Comparison of ENCODE assay signal across 8 cellular contexts in genomic region chr17:16569358-16569712, GRCh38. TPM values are rescaled to one million over a fixed set of nuclear protein-coding genes. Genes with fewer than 3 reads are reported as not detected.
A peak's percentile ranks its signal among the peaks of the same experiment; 100 is the strongest.
DNase-seq lines count a peak whose midpoint lies in the region; ATAC-seq and TF ChIP-seq lines count a peak whose summit lies in the region.

No MANE protein-coding gene starts in this region.

- peak; percentile 20 for ATAC-seq in HG03457 (IDR thresholded peaks at IDR 0.05; ENCODE audit: unreplicated experiment)
- no peak for ATAC-seq in stimulated activated naive CD8-positive, alpha-beta T cell treated with anti-CD3 and anti-CD28 coated beads, Interleukin-15, amount 100 ng/mL, for 72 hours

- H3K27ac Mint-ChIP-seq in activated T-cell treated with anti-CD3 and anti-CD28 coated beads, Interleukin-2, amount 50 U/mL, for 24 hours = peak overlapping the region; percentile 86
- peak overlapping the region in 1 of 2 donors; percentile 94 for H3K27ac Mint-ChIP-seq in stimulated activated naive CD8-positive, alpha-beta T cell treated with anti-CD3 and anti-CD28 coated beads, Interleukin-15, amount 100 ng/mL, for 72 hours
- H3K27ac Mint-ChIP-seq in Calu3 (ENCODE audit: unreplicated experiment) = no peak overlapping the region

- peaks cover 18% of the 10 kb centered on the region for H3K4me1 Mint-ChIP-seq in activated T-cell treated with anti-CD3 and anti-CD28 coated beads, Interleukin-2, amount 50 U/mL, for 24 hours (ENCODE audit: low read depth)
- H3K4me1 Mint-ChIP-seq in stimulated activated naive CD8-positive, alpha-beta T cell treated with anti-CD3 and anti-CD28 coated beads, Interleukin-15, amount 100 ng/mL, for 72 hours = peaks cover 33% of the 10 kb centered on the region
- no peaks in the 10 kb centered on the region for H3K4me1 Mint-ChIP-seq in Calu3 (ENCODE audit: low read depth, unreplicated experiment)

- DNase-seq in activated T-cell treated with anti-CD3 and anti-CD28 coated beads, Interleukin-2, amount 50 U/mL, for 24 hours = no peak
- no peak for DNase-seq in activated T-cell treated with anti-CD3 and anti-CD28 coated beads, Interleukin-2, amount 50 U/mL, for 1 hour
- no peak for DNase-seq in dorsolateral prefrontal cortex
- no peak for DNase-seq in stimulated activated naive CD8-positive, alpha-beta T cell treated with anti-CD3 and anti-CD28 coated beads, Interleukin-15, amount 100 ng/mL, for 72 hours
- DNase-seq in NCI-H2107 (lab: John Stamatoyannopoulos, UW) = no peak
- no peak for DNase-seq in Calu3
- no peak for DNase-seq in effector CD8-positive, alpha-beta T cell (lab: John Stamatoyannopoulos, UW)

- H3K27me3 Mint-ChIP-seq in activated T-cell treated with anti-CD3 and anti-CD28 coated beads, Interleukin-2, amount 50 U/mL, for 24 hours = no peaks in the 10 kb centered on the region
- no peaks in the 10 kb centered on the region for H3K27me3 Mint-ChIP-seq in stimulated activated naive CD8-positive, alpha-beta T cell treated with anti-CD3 and anti-CD28 coated beads, Interleukin-15, amount 100 ng/mL, for 72 hours
- H3K27me3 Mint-ChIP-seq in Calu3 (ENCODE audit: unreplicated experiment) = peaks cover 8% of the 10 kb centered on the region

- H3K36me3 Mint-ChIP-seq in activated T-cell treated with anti-CD3 and anti-CD28 coated beads, Interleukin-2, amount 50 U/mL, for 24 hours (ENCODE audit: low read depth) = peaks cover 20% of the 10 kb centered on the region
- H3K36me3 Mint-ChIP-seq in Calu3 (ENCODE audit: insufficient read depth, unreplicated experiment) = no peaks in the 10 kb centered on the region

- intact Hi-C loops in dorsolateral prefrontal cortex (cut with DNase I) = loop anchor here (1.0 to 2.0 kb wide), 3 partner anchors 15 to 35 kb away; no protein-coding TSS in a partner anchor
- intact Hi-C loops in Calu3 (cut with micrococcal nuclease; ENCODE audit: unreplicated experiment) = no loop called here

- no peaks in the 10 kb centered on the region for H3K27me3 ChIP-seq in dorsolateral prefrontal cortex

- CTCF ChIA-PET in Calu3 (lab: Charles Lee) = no interaction called here

- peak overlapping the region; percentile 85 for H3K4me3 Mint-ChIP-seq in activated T-cell treated with anti-CD3 and anti-CD28 coated beads, Interleukin-2, amount 50 U/mL, for 24 hours
- peak overlapping the region; percentile 92 to 93 for H3K4me3 Mint-ChIP-seq in stimulated activated naive CD8-positive, alpha-beta T cell treated with anti-CD3 and anti-CD28 coated beads, Interleukin-15, amount 100 ng/mL, for 72 hours
- no peak overlapping the region for H3K4me3 Mint-ChIP-seq in Calu3 (ENCODE audit: low read depth, unreplicated experiment)

- peak overlapping the region in 45 of 59 donors; percentile 43 to 93 (median 85) for H3K27ac ChIP-seq in dorsolateral prefrontal cortex

- TF ChIP-seq CTCF in dorsolateral prefrontal cortex (IDR thresholded peaks at IDR 0.05 in 54 of 56, conservative IDR thresholded peaks at IDR 0.05 in 2 of 56; ENCODE audit: low read depth in 1 of 56, partially characterized antibody in 56 of 56) (peak in 7 of 56 donors; percentile 3 to 23 (median 11)), Calu3 (IDR thresholded peaks at IDR 0.05; ENCODE audit: unreplicated experiment) (no peak)

- no TSS peak for BruUV-seq in Calu3 (replicated peaks; lab: Mats Ljungman, UMichigan)

- H3K9me3 Mint-ChIP-seq in activated T-cell treated with anti-CD3 and anti-CD28 coated beads, Interleukin-2, amount 50 U/mL, for 24 hours = no peaks in the 10 kb centered on the region
- H3K9me3 Mint-ChIP-seq in stimulated activated naive CD8-positive, alpha-beta T cell treated with anti-CD3 and anti-CD28 coated beads, Interleukin-15, amount 100 ng/mL, for 72 hours = no peaks in the 10 kb centered on the region
- H3K9me3 Mint-ChIP-seq in Calu3 (ENCODE audit: low read depth, unreplicated experiment) = peaks cover 4% of the 10 kb centered on the region

- peak overlapping the region; percentile 60 to 100 (median 91) for H3K4me3 ChIP-seq in dorsolateral prefrontal cortex

RNA-seq across cellular contexts. Expression of gene ZNF287, which starts 0.3 kb away (rescaled TPM):
- 10 to 100 TPM in 117 of 120 experiments, 1 to 10 TPM in 3; 9.2 to 29.9 (median 15.2) TPM for total RNA-seq in dorsolateral prefrontal cortex
- not detected in 2 replicates for total RNA-seq in Calu3 (2022)

Comparison
In these comparisons a context has a peak if more than half of its experiments do, and no peak if none do; other contexts are left out.
1. RNA of gene ZNF287, which starts 0.3 kb away (total RNA-seq): 9.2 to 29.9 TPM in dorsolateral prefrontal cortex; not detected in Calu3; every median in the first group is over 10 times any median in the second.